ENCODE assay signal across 8 cellular contexts in genomic region chr3:80682951-80683350, GRCh38.
"Had no signal": no experiment of that assay in that cellular context is flagged by ENCODE, and none has a peak within 500 bp of the region (broad histone marks: within the 10 kb centered on the region; RNA-seq: fewer than 3 reads in every experiment).

No MANE protein-coding gene starts in this region.

- H3K36me3 Mint-ChIP-seq: IgD-negative memory B cell had no signal

- H3K4me1 Mint-ChIP-seq: IgD-negative memory B cell had no signal

- H3K27me3 Mint-ChIP-seq: IgD-negative memory B cell had no signal

- ATAC-seq: HepG2 had no signal

- H3K27ac ChIP-seq: HL-60, KMS-11 had no signal

- H3K9ac ChIP-seq: KMS-11 had no signal

- FAIRE-seq: HepG2, HTR-8/SVneo had no signal

- H3K4me2 ChIP-seq: KMS-11 had no signal

- DNase-seq: IMR-90, KBM-7, KG1 had no signal

- H3K27ac Mint-ChIP-seq: IgD-negative memory B cell had no signal

- H3K4me3 Mint-ChIP-seq: IgD-negative memory B cell had no signal
